1 cellular context compared by ENCODE assay signal in the genomic region with DNA sequence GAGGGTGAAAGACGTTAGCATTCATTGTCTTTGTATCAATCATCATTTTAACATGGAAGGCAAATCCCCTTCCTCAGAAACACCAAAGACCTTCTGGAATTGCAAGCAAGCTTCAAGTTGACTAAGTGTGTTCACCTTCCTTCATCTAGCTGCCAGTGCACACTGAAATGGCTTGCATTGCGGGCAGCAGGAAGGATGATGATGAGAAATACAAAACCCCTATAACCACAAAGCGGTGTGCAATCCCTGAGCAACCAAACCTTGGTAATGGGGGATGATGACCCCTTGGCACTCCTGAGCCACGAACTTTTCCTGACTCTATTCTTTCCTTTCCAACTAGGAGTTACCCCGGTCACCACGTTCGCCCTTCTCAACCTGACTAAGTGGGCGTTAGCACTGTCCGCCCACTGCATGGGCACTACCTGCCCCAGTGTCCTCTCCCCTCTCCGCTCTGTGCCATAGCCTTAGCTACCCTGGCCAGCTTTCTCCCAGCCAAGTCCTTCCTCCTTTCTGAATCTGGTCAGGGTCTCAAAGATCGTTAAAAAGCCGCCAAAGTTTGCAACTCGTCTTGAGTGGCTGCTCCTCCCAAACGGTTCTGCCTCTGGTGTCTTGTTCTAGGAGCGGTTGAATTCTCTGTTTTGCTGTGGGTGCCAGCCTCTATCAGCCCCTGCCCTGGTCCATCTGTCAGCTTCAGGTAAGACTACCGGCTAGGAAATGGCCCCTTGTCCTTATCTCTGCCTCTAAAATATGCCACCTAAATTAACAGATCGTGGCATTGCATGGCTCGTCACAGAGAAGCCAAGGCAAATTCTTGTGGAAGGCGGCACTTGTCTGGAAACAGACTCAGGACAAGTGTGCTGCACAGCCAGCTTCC.
TF ChIP-seq lines count a peak whose summit lies in the region.

No MANE protein-coding gene starts in this region.

TF ChIP-seq in H1, 55 proteins besides CTCF, POLR2A, EP300 and RAD21:
- TF ChIP-seq EGR1 (IDR thresholded peaks at IDR 0.05; ENCODE audit: borderline replicate concordance, low read depth, low read length) (no peak), SRF (IDR thresholded peaks at IDR 0.05; ENCODE audit: low read depth, low read length) (no peak), EZH2 (IDR thresholded peaks at IDR 0.05; ENCODE audit: low read depth, low read length, severe bottlenecking) (no peak), SP1 (IDR thresholded peaks at IDR 0.05; ENCODE audit: low read depth, low read length) (no peak), BCL11A (IDR thresholded peaks at IDR 0.05; ENCODE audit: low read depth in 2 of 2, low read length in 2 of 2) (no peak)
- TF ChIP-seq, protein P1, sequence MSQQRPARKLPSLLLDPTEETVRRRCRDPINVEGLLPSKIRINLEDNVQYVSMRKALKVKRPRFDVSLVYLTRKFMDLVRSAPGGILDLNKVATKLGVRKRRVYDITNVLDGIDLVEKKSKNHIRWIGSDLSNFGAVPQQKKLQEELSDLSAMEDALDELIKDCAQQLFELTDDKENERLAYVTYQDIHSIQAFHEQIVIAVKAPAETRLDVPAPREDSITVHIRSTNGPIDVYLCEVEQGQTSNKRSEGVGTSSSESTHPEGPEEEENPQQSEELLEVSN (IDR thresholded peaks at IDR 0.05), result no peak
